ENCODE assay signal across 19 cellular contexts in the genomic region with DNA sequence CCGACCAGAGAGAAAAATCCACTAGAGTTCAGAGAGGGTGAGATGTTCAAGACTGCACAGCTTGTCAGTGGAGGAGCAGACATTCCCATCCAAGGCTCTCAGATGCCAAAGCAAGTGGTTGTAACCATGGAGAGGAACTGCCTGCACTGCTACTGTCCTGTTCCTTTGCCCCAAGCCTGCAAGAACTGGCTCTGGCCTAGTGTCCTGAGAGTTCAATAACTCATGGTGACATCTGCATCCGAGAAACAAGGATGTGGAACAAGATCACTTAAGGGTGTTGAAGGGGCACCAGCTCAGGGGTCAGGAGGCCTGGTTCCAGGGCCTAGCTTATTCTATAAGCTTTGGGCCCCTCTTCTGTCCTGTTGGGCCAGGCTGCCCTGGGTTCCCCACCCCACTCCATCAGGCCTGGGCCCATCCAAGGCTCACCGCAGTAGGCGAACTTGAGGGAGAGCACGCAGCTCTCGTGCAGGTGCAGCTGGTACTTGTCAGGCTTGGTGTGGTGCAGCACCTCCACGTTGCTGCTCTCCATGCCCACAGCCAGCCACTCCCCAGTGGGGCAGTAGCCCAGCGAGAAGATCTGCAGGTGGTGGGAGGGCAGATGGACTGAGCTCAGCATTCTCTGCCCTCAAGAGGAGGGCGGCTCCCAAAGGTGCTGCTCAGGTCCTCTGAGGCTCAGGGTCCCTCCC.
"Had no signal": no experiment of that assay in that cellular context is flagged by ENCODE, and none has a peak within 500 bp of the region (broad histone marks: within the 10 kb centered on the region; RNA-seq: fewer than 3 reads in every experiment).

No MANE protein-coding gene starts in this region.

- FAIRE-seq: islet of Langerhans had no signal

- H3K4me3 ChIP-seq: body of pancreas, gastrocnemius medialis, heart right ventricle, right atrium auricular region had no signal

- H3K4me3 Mint-ChIP-seq: activated CD8-positive, alpha-beta memory T cell treated with anti-CD3 and anti-CD28 coated beads, Interleukin-2, amount 10 ng/mL, durations not matched to agents 7 days and 5 days; dendritic cell treated with granulocyte-macrophage colony-stimulating factor and Interleukin-4, amounts not matched to agents 40 ng/mL and 50 ng/mL, for 4 days; effector memory CD8-positive, alpha-beta T cell; neural crest cell; stimulated activated naive B cell treated with anti-CD40 and anti-IgM and Interleukin-4, amounts not matched to agents 10 μg/mL and 1 μg/mL and 100 μg/mL, for 72 hours; T-helper 1 cell treated with Interleukin-12 subunit alpha and Interleukin-12 subunit beta and Interleukin-4 antibody, amounts not matched to agents 30 μg/mL and 1 μg/mL, for 36 hours; type B pancreatic cell had no signal

- H3K4me1 ChIP-seq: body of pancreas, right atrium auricular region had no signal

- ATAC-seq: activated CD8-positive, alpha-beta memory T cell treated with anti-CD3 and anti-CD28 coated beads, Interleukin-2, amount 10 ng/mL, durations not matched to agents 7 days and 5 days; body of pancreas; effector memory CD8-positive, alpha-beta T cell; gastrocnemius medialis; heart right ventricle; SK-N-SH treated with all-trans-retinoic acid at 6 μM for 48 hours; stimulated activated naive B cell treated with anti-CD40 and anti-IgM and Interleukin-4, amounts not matched to agents 10 μg/mL and 1 μg/mL and 100 μg/mL, for 72 hours had no signal

- H3K9me3 ChIP-seq: body of pancreas, gastrocnemius medialis, heart right ventricle, right atrium auricular region had no signal

- H3K27me3 Mint-ChIP-seq: activated CD8-positive, alpha-beta memory T cell treated with anti-CD3 and anti-CD28 coated beads, Interleukin-2, amount 10 ng/mL, durations not matched to agents 7 days and 5 days; dendritic cell treated with granulocyte-macrophage colony-stimulating factor and Interleukin-4, amounts not matched to agents 40 ng/mL and 50 ng/mL, for 4 days; effector memory CD8-positive, alpha-beta T cell; stimulated activated naive B cell treated with anti-CD40 and anti-IgM and Interleukin-4, amounts not matched to agents 10 μg/mL and 1 μg/mL and 100 μg/mL, for 72 hours; type B pancreatic cell had no signal

- H3K27me3 ChIP-seq: body of pancreas, gastrocnemius medialis, heart right ventricle, right atrium auricular region had no signal

- H3K27ac Mint-ChIP-seq: activated CD8-positive, alpha-beta memory T cell treated with anti-CD3 and anti-CD28 coated beads, Interleukin-2, amount 10 ng/mL, durations not matched to agents 7 days and 5 days; dendritic cell treated with granulocyte-macrophage colony-stimulating factor and Interleukin-4, amounts not matched to agents 40 ng/mL and 50 ng/mL, for 4 days; stimulated activated naive B cell treated with anti-CD40 and anti-IgM and Interleukin-4, amounts not matched to agents 10 μg/mL and 1 μg/mL and 100 μg/mL, for 72 hours; T-helper 1 cell treated with Interleukin-12 subunit alpha and Interleukin-12 subunit beta and Interleukin-4 antibody, amounts not matched to agents 30 μg/mL and 1 μg/mL, for 36 hours; type B pancreatic cell had no signal

- H3K9me3 Mint-ChIP-seq: dendritic cell treated with granulocyte-macrophage colony-stimulating factor and Interleukin-4, amounts not matched to agents 40 ng/mL and 50 ng/mL, for 4 days; effector memory CD8-positive, alpha-beta T cell; neural crest cell; stimulated activated naive B cell treated with anti-CD40 and anti-IgM and Interleukin-4, amounts not matched to agents 10 μg/mL and 1 μg/mL and 100 μg/mL, for 72 hours; T-helper 1 cell treated with Interleukin-12 subunit alpha and Interleukin-12 subunit beta and Interleukin-4 antibody, amounts not matched to agents 30 μg/mL and 1 μg/mL, for 36 hours; type B pancreatic cell had no signal

- H3K27ac ChIP-seq: body of pancreas, epithelial cell of prostate, gastrocnemius medialis, heart right ventricle, right atrium auricular region had no signal

- H3K4me1 Mint-ChIP-seq: activated CD8-positive, alpha-beta memory T cell treated with anti-CD3 and anti-CD28 coated beads, Interleukin-2, amount 10 ng/mL, durations not matched to agents 7 days and 5 days; stimulated activated naive B cell treated with anti-CD40 and anti-IgM and Interleukin-4, amounts not matched to agents 10 μg/mL and 1 μg/mL and 100 μg/mL, for 72 hours had no signal

- DNase-seq: activated CD4-positive, CD25-positive, alpha-beta regulatory T cell; activated CD8-positive, alpha-beta memory T cell treated with anti-CD3 and anti-CD28 coated beads, Interleukin-2, amount 10 ng/mL, durations not matched to agents 7 days and 5 days; activated naive CD4-positive, alpha-beta T cell treated with Interleukin-2 at 50 U/mL for 16 hours; amniotic stem cell; body of pancreas; effector memory CD8-positive, alpha-beta T cell; gastrocnemius medialis; heart right ventricle; mesenchymal stem cell; stimulated activated CD4-positive, alpha-beta T cell treated with anti-CD3 and anti-CD28 coated beads, Interleukin-1b, Interleukin-23, amount 100 ng/mL, for 48 hours; stimulated activated naive B cell treated with anti-CD40 and anti-IgM and Interleukin-4, amounts not matched to agents 10 μg/mL and 1 μg/mL and 100 μg/mL, for 72 hours had no signal
